In genomic region chr11:58058276-58059010, GRCh38 we compare ENCODE assay signal across 1 cellular context.
TF ChIP-seq lines count a peak whose summit lies in the region.

No MANE protein-coding gene starts in this region.

TF ChIP-seq in K562, 482 proteins besides CTCF, POLR2A, EP300 and RAD21:
- TF ChIP-seq RFX1 (IDR thresholded peaks at IDR 0.05) = peak; percentile 33
- TF ChIP-seq ZNF551 (CRISPR knock-in tag; IDR thresholded peaks at IDR 0.05) = no peak
- TF ChIP-seq MBD2 (IDR thresholded peaks at IDR 0.05; ENCODE audit: borderline replicate concordance, low read depth) = no peak
